11 cellular contexts compared by ENCODE assay signal in the genomic region with DNA sequence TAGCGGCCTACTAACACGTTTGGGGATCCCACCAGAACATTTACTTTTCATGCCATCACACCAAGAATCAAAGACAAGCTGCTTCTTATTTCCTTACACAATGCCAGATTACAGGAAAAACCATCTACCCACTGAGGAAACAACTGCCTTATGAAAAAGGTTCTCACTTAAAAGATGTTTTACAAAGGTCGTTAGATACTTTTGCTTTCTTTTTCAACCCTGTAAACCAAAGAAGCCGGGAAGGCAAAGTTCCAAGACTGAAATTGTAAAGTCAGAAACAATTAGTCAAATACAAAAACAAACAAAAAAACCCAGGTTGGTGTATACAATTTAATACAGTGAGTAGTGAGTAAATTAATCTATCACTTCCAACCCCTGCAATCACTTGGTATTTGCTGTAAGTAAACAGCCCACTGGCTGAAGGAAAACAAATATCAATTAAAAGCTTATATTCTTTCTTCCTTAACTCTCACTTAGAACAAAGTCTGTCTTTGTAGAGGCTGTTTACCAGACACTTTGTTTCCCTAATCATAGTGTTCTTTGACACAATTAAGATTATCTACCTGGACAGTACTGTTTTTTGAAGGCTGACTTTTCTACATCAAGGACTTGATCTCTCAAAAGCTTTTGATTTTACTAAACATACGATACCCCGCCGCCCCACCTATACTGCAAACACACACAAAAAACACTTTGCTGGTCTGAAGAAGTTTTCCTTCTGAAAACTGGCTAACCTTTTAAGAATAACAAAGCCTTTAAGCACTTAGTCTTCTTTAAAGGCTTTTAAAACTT. TPM values are rescaled to one million over a fixed set of nuclear protein-coding genes. Genes with fewer than 3 reads are reported as not detected.
DNase-seq lines count a peak whose midpoint lies in the region; ATAC-seq, FAIRE-seq and TF ChIP-seq lines count a peak whose summit lies in the region.
"Had no signal": no experiment of that assay in that cellular context is flagged by ENCODE, and none has a peak within 500 bp of the region (broad histone marks: within the 10 kb centered on the region; RNA-seq: fewer than 3 reads in every experiment).

No MANE protein-coding gene starts in this region.

- SMC1A ChIA-PET in GM12878 (lab: Charles Lee; ENCODE audit: uncharacterized antibody, unreplicated experiment) = interaction anchor here (1.3 to 1.5 kb wide), 3 partner anchors 12 to 17 kb away, joined by 3 to 6 read pairs (median 5); no protein-coding TSS in a partner anchor

- H3K4me1 ChIP-seq in ACC112 (ENCODE audit: control insufficient read depth, insufficient read depth, low read length, unreplicated experiment) (peaks cover 19% of the 10 kb centered on the region), GM12878 (ENCODE audit: control insufficient read depth, insufficient read depth, low read length) (peaks cover 3% of the 10 kb centered on the region; the same call in 1 of the 2 replicates), muscle layer of duodenum (ENCODE audit: control insufficient read depth in 1 of 2, insufficient read depth in 2 of 2, low read length in 2 of 2) (no peaks in the 10 kb centered on the region)

- peak overlapping the region; percentile 52 for H3K4me3 ChIP-seq in ACC112 (ENCODE audit: low read depth, low read length)
- H3K4me3 ChIP-seq in GM12878 = peak overlapping the region; percentile 2; the same call in 1 of the 2 replicates
- peak overlapping the region in 1 of 2 donors; percentile 41 for H3K4me3 ChIP-seq in muscle layer of duodenum (ENCODE audit: low read depth in 1 of 2, low read length in 2 of 2)

- H4K20me1 ChIP-seq in GM12878 (ENCODE audit: control insufficient read depth, insufficient read depth) = no peaks in the 10 kb centered on the region

- intact Hi-C loops in GM12878 (cut with micrococcal nuclease; ENCODE audit: unreplicated experiment) = no loop called here

- H2AFZ ChIP-seq in ACC112 (ENCODE audit: low read length, unreplicated experiment) (no peak overlapping the region), GM12878 (ENCODE audit: control insufficient read depth, low read depth, low read length) (peak overlapping the region; percentile 16; the same call in 1 of the 2 replicates)

- no peak for TF ChIP-seq CTCF in GM12878 (IDR thresholded peaks at IDR 0.05 in 2 of 3, conservative IDR thresholded peaks at IDR 0.05 in 1 of 3; ENCODE audit: control insufficient read depth in 2 of 3, extremely low read depth in 1 of 3, insufficient read depth in 1 of 3, low read depth in 3 of 3, low read length in 3 of 3)

- H3K9ac ChIP-seq in GM12878 (ENCODE audit: control insufficient read depth, insufficient read depth, low read length) = peak overlapping the region; percentile 15; the same call in 1 of the 2 replicates

- BruUV-seq in GM12878 (replicated peaks; lab: Mats Ljungman, UMichigan) = no TSS peak

- H3K9me3 ChIP-seq in GM12878 (replicated peaks; ENCODE audit: control insufficient read depth, insufficient read depth, low read length) = peaks cover 4% of the 10 kb centered on the region
- H3K9me3 ChIP-seq in muscle layer of duodenum (ENCODE audit: control insufficient read depth in 1 of 2, low read length in 2 of 2) = no peaks in the 10 kb centered on the region

- POLR2A ChIA-PET in GM12878 (lab: Charles Lee) = interaction anchor here (0.6 to 1.2 kb wide), 3 partner anchors 8 to 47 kb away, joined by 3 to 5 read pairs (median 3); no protein-coding TSS in a partner anchor

- TF ChIP-seq POLR2A in GM12878 (IDR thresholded peaks at IDR 0.05; ENCODE audit: low read depth, low read length) = no peak

- RAD21 ChIA-PET in GM12878 (lab: Charles Lee; ENCODE audit: unreplicated experiment) = no interaction called here

- CTCF ChIA-PET in GM12878 (lab: Yijun Ruan, JAX) = interaction anchor here (0.7 to 1.1 kb wide), 2 partner anchors 13 to 191 kb away, joined by 3 read pairs; no protein-coding TSS in a partner anchor

- FAIRE-seq in GM19239 (lab: Jason Lieb, UNC) = peak; percentile 88
- peak; percentile 7 for FAIRE-seq in GM12878 (lab: Jason Lieb, UNC)

- no peak for TF ChIP-seq EP300 in GM12878 (IDR thresholded peaks at IDR 0.05; ENCODE audit: borderline replicate concordance in 1 of 2, control insufficient read depth in 1 of 2, low read depth in 2 of 2, low read length in 2 of 2)

- peak overlapping the region; percentile 29 for H3K27ac ChIP-seq in ACC112 (ENCODE audit: low read depth, low read length)
- peak overlapping the region; percentile 40 for H3K27ac ChIP-seq in GM12878 (ENCODE audit: control insufficient read depth, insufficient read depth)
- H3K27ac ChIP-seq in muscle layer of duodenum (ENCODE audit: low read length) = peak overlapping the region; percentile 64

- H3K27me3 ChIP-seq in ACC112 (ENCODE audit: insufficient read depth, low read length) (no peaks in the 10 kb centered on the region), GM12878 (replicated peaks in 1 of 2; ENCODE audit: control insufficient read depth in 2 of 2, insufficient read depth in 2 of 2, low read length in 1 of 2) (no peaks in the 10 kb centered on the region), muscle layer of duodenum (ENCODE audit: low read depth, low read length) (no peaks in the 10 kb centered on the region)

- in situ Hi-C loops in GM12878 (cut with MboI) = no loop called here

- 74% methylated on average over 7 of the region's 7 CpGs for WGBS in GM12878 (ENCODE audit: insufficient coverage, insufficient replicate concordance, low lambda C conversion rate, missing lambda C conversion rate)

- H3K36me3 ChIP-seq in ACC112 (ENCODE audit: insufficient read depth, low read length) (peaks cover 13% of the 10 kb centered on the region), GM12878 (ENCODE audit: control insufficient read depth in 2 of 2, insufficient read depth in 2 of 2, low read length in 1 of 2) (peaks cover 0 to 19% of the 10 kb centered on the region in 2 experiments; a peak in 2 of 4 replicates), muscle layer of duodenum (ENCODE audit: control insufficient read depth in 1 of 2, insufficient read depth in 2 of 2, low read length in 2 of 2) (peaks cover 9 to 15% of the 10 kb centered on the region in 2 donors)

- ATAC-seq in GM12878 = no peak; the same call in 2 of the 3 replicates

- DNase-seq in GM19239 (ENCODE audit: insufficient read length, low spot score) = no peak
- DNase-seq in GM12878 (ENCODE audit: low read depth, low spot score) = no peak
- DNase-seq in HCEC 1CT = no peak
- no peak for DNase-seq in NCI-H1105 treated with DMSO at 0.1 percent for 48 hours (lab: John Stamatoyannopoulos, UW)
- DNase-seq in T1000 (lab: John Stamatoyannopoulos, UW) = no peak
- no peak for DNase-seq in NOMO-1 treated with dmso at 0.1 percent for 144 hours (lab: John Stamatoyannopoulos, UW; ENCODE audit: unreplicated experiment)
- DNase-seq: foreskin melanocyte, NCI-H187 treated with DMSO at 0.1 percent for 48 hours, SHP77 had no signal

- no peak for TF ChIP-seq RAD21 in GM12878 (IDR thresholded peaks at IDR 0.05; ENCODE audit: insufficient read depth, low read depth, low read length)

- H3K79me2 ChIP-seq in ACC112 (ENCODE audit: control insufficient read depth, insufficient read depth, low read length, unreplicated experiment) (no peaks in the 10 kb centered on the region), GM12878 (ENCODE audit: control insufficient read depth, insufficient read depth, low read length) (no peaks in the 10 kb centered on the region; the same call in 1 of the 2 replicates)

- peak overlapping the region; percentile 52 for H3K4me2 ChIP-seq in GM12878 (ENCODE audit: control insufficient read depth, insufficient read depth)

TF ChIP-seq in GM12878, 131 proteins besides CTCF, POLR2A, EP300 and RAD21 (continues in another document):
- TF ChIP-seq IKZF2 (IDR thresholded peaks at IDR 0.05) (0 out of 4 replicates have a peak, but pooled peaks of 1 of the 2 experiments have one; percentile 15), ETV6 (conservative IDR thresholded peaks at IDR 0.05 in 1 of 2, IDR thresholded peaks at IDR 0.05 in 1 of 2; ENCODE audit: borderline replicate concordance in 1 of 2, low read depth in 1 of 2) (no peak)
- TF ChIP-seq, protein P1, sequence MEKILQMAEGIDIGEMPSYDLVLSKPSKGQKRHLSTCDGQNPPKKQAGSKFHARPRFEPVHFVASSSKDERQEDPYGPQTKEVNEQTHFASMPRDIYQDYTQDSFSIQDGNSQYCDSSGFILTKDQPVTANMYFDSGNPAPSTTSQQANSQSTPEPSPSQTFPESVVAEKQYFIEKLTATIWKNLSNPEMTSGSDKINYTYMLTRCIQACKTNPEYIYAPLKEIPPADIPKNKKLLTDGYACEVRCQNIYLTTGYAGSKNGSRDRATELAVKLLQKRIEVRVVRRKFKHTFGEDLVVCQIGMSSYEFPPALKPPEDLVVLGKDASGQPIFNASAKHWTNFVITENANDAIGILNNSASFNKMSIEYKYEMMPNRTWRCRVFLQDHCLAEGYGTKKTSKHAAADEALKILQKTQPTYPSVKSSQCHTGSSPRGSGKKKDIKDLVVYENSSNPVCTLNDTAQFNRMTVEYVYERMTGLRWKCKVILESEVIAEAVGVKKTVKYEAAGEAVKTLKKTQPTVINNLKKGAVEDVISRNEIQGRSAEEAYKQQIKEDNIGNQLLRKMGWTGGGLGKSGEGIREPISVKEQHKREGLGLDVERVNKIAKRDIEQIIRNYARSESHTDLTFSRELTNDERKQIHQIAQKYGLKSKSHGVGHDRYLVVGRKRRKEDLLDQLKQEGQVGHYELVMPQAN (conservative IDR thresholded peaks at IDR 0.05) = no peak

RNA-seq across cellular contexts. Expression of gene ERLIN1, which starts 18.1 kb away (rescaled TPM):
- total RNA-seq in GM12878 (2013; cell fraction: nucleolus; rRNA removed) = 14.7 and 19.5 TPM in 2 replicates
- total RNA-seq in GM12878 (2014; rRNA removed) (11.2 and 11.7 TPM in 2 replicates), GM12878 (2014; rRNA removed; fragmentation: Illumina TruSeq; extraction: Trizol) (9.0 and 9.5 TPM in 2 replicates), GM12878 (2021) (12.2 and 12.6 TPM in 2 replicates)
- 4.8 TPM for polyA plus RNA-seq in GM12878 (2011; ENCODE audit: low read depth)
- polyA plus RNA-seq in GM12878 (2011; rRNA removed) (18.9 and 21.8 TPM in 2 replicates), GM12878 (2014; fragmentation: Illumina TruSeq; extraction: Trizol) (17.9 and 18.7 TPM in 2 replicates), GM12878 (2014; fragmentation: Nextera tagmentation; extraction: Ambion mirVana) (1 to 10 TPM; 4.9 to 5.8 TPM), GM12878 (2014; rRNA removed) (11.7 and 13.4 TPM in 2 replicates), GM12878 (2016; fragmentation: Nextera tagmentation; extraction: Ambion mirVana) (10 to 100 TPM; 20.6 to 21.7 TPM)
- polyA plus RNA-seq in GM12878 (2011; cell fraction: cytosol; rRNA removed) = 11.4 and 12.9 TPM in 2 replicates
- 12.8 and 15.4 TPM in 2 replicates for polyA plus RNA-seq in GM12878 (2011; cell fraction: nucleus; rRNA removed)
- polyA plus RNA-seq in GM12878 (2012) = 6.9 and 12.1 TPM in 2 replicates
- 12.3 and 13.5 TPM in 2 replicates for polyA minus RNA-seq in GM12878 (2011; rRNA and poly(A)+ RNA removed)
- polyA minus RNA-seq in GM12878 (2011; cell fraction: cytosol; rRNA and poly(A)+ RNA removed) = 3.5 and 5.4 TPM in 2 replicates
- 5.0 and 7.2 TPM in 2 replicates for polyA minus RNA-seq in GM12878 (2011; cell fraction: nucleus; rRNA and poly(A)+ RNA removed)
